15 cellular contexts compared by ENCODE assay signal in the genomic region with DNA sequence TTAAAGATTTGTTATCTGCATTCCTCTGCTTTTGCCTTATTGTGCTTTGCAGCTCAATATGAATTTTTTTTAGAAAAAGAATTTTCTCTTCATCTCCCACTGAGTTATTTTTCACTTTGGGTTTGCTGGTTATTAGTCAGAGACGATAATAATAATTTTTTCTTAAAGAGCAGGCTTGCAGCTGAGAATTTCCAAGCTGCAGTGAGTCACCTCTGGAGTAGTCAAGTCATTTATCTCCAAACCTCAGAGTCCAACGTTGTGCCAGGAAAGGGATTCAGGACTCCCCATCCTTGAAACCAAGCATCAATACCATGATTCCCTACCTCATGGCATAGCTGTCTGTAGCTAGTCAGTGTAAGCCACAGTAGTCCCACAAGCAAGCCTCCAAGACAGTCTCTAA. TPM values are rescaled to one million over a fixed set of nuclear protein-coding genes. Genes with fewer than 3 reads are reported as not detected.
DNase-seq lines count a peak whose midpoint lies in the region; ATAC-seq and TF ChIP-seq lines count a peak whose summit lies in the region.
"Had no signal": no experiment of that assay in that cellular context is flagged by ENCODE, and none has a peak within 500 bp of the region (broad histone marks: within the 10 kb centered on the region; RNA-seq: fewer than 3 reads in every experiment).

No MANE protein-coding gene starts in this region.

- H3K4me1 ChIP-seq in esophagus muscularis mucosa: no peaks in the 10 kb centered on the region
- H3K4me1 ChIP-seq: neural progenitor cell had no signal

- ATAC-seq in GM18868 (IDR thresholded peaks at IDR 0.05; ENCODE audit: unreplicated experiment) (peak; percentile 72), GM18867 (IDR thresholded peaks at IDR 0.05; ENCODE audit: unreplicated experiment) (no peak)
- ATAC-seq in stimulated activated naive B cell treated with anti-CD40 and anti-IgM and Interleukin-4, amounts not matched to agents 10 μg/mL and 1 μg/mL and 100 μg/mL, for 72 hours (replicated peaks): peak; percentile 21 to 43

- H3K4me3 ChIP-seq in epithelial cell of esophagus (ENCODE audit: low read length) (no peak overlapping the region), esophagus muscularis mucosa (no peak overlapping the region)
- H3K4me3 ChIP-seq: lung, neural progenitor cell, SK-N-MC had no signal

- no peak for TF ChIP-seq EP300 in esophagus muscularis mucosa (IDR thresholded peaks at IDR 0.05)

- H3K36me3 Mint-ChIP-seq in stimulated activated naive B cell treated with anti-CD40 and anti-IgM and Interleukin-4, amounts not matched to agents 10 μg/mL and 1 μg/mL and 100 μg/mL, for 72 hours: no peaks in the 10 kb centered on the region
- H3K36me3 Mint-ChIP-seq: activated naive CD4-positive, alpha-beta T cell treated with anti-CD3 and anti-CD28 coated beads, Interleukin-2, amount 10 ng/mL, durations not matched to agents 7 days and 5 days; CD8-positive, alpha-beta memory T cell; neural progenitor cell had no signal

- in situ Hi-C loops in G401 (cut with HindIII; ENCODE audit: low sequenced_read_pairs): no loop called here

- no peak overlapping the region for H3K4me3 Mint-ChIP-seq in stimulated activated naive B cell treated with anti-CD40 and anti-IgM and Interleukin-4, amounts not matched to agents 10 μg/mL and 1 μg/mL and 100 μg/mL, for 72 hours
- H3K4me3 Mint-ChIP-seq: activated naive CD4-positive, alpha-beta T cell treated with anti-CD3 and anti-CD28 coated beads, Interleukin-2, amount 10 ng/mL, durations not matched to agents 7 days and 5 days; CD8-positive, alpha-beta memory T cell; neural progenitor cell had no signal

- H3K27me3 ChIP-seq in esophagus muscularis mucosa: no peaks in the 10 kb centered on the region
- H3K27me3 ChIP-seq: neural progenitor cell had no signal

- no peak overlapping the region for H3K27ac ChIP-seq in esophagus muscularis mucosa (replicated peaks in 1 of 4)
- H3K27ac ChIP-seq: epithelial cell of prostate, neural progenitor cell, SK-N-MC had no signal

- peaks cover 0 to 5% of the 10 kb centered on the region in 2 donors for H3K27me3 Mint-ChIP-seq in stimulated activated naive B cell treated with anti-CD40 and anti-IgM and Interleukin-4, amounts not matched to agents 10 μg/mL and 1 μg/mL and 100 μg/mL, for 72 hours

- peaks cover 0 to 2% of the 10 kb centered on the region in 2 donors for H3K9me3 Mint-ChIP-seq in stimulated activated naive B cell treated with anti-CD40 and anti-IgM and Interleukin-4, amounts not matched to agents 10 μg/mL and 1 μg/mL and 100 μg/mL, for 72 hours
- H3K9me3 Mint-ChIP-seq: activated naive CD4-positive, alpha-beta T cell treated with anti-CD3 and anti-CD28 coated beads, Interleukin-2, amount 10 ng/mL, durations not matched to agents 7 days and 5 days; CD8-positive, alpha-beta memory T cell had no signal

- intact Hi-C loops in esophagus muscularis mucosa (cut with DNase I): no loop called here

- DNase-seq in LHCN-M2 (ENCODE audit: low read depth) (peak; percentile 65), epithelial cell of esophagus (ENCODE audit: low read depth) (peak; percentile 16), G401 (ENCODE audit: low spot score) (no peak), esophagus muscularis mucosa (ENCODE audit: extremely low spot score) (no peak), DMS79 treated with DMSO at 0.1 percent for 48 hours (lab: John Stamatoyannopoulos, UW) (no peak)
- DNase-seq in stimulated activated naive B cell treated with anti-CD40 and anti-IgM and Interleukin-4, amounts not matched to agents 10 μg/mL and 1 μg/mL and 100 μg/mL, for 72 hours: no peak
- DNase-seq: activated naive CD4-positive, alpha-beta T cell treated with anti-CD3 and anti-CD28 coated beads, Interleukin-2, amount 10 ng/mL, durations not matched to agents 7 days and 5 days; CD8-positive, alpha-beta memory T cell; NK-92 treated with Interleukin-12 subunit alpha and Interleukin-12 subunit beta, amount 100 ng/mL, for 24 hours had no signal

- no peak for TF ChIP-seq POLR2A in esophagus muscularis mucosa (IDR thresholded peaks at IDR 0.05; ENCODE audit: low read depth)

- WGBS in esophagus muscularis mucosa: 37% methylated on average over 2 of the region's 2 CpGs

- no peaks in the 10 kb centered on the region for H3K36me3 ChIP-seq in esophagus muscularis mucosa
- H3K36me3 ChIP-seq: neural progenitor cell had no signal

- no peak overlapping the region for H3K27ac Mint-ChIP-seq in stimulated activated naive B cell treated with anti-CD40 and anti-IgM and Interleukin-4, amounts not matched to agents 10 μg/mL and 1 μg/mL and 100 μg/mL, for 72 hours
- H3K27ac Mint-ChIP-seq: activated naive CD4-positive, alpha-beta T cell treated with anti-CD3 and anti-CD28 coated beads, Interleukin-2, amount 10 ng/mL, durations not matched to agents 7 days and 5 days; CD8-positive, alpha-beta memory T cell; neural progenitor cell had no signal

- TF ChIP-seq CTCF in epithelial cell of esophagus (IDR thresholded peaks at IDR 0.05; ENCODE audit: insufficient read depth, low read depth, low read length, missing control alignments) (no peak), esophagus muscularis mucosa (IDR thresholded peaks at IDR 0.05) (no peak)

- no peaks in the 10 kb centered on the region for H3K9me3 ChIP-seq in esophagus muscularis mucosa

- H3K4me1 Mint-ChIP-seq in stimulated activated naive B cell treated with anti-CD40 and anti-IgM and Interleukin-4, amounts not matched to agents 10 μg/mL and 1 μg/mL and 100 μg/mL, for 72 hours: peaks cover 12 to 15% of the 10 kb centered on the region in 2 donors
- H3K4me1 Mint-ChIP-seq: activated naive CD4-positive, alpha-beta T cell treated with anti-CD3 and anti-CD28 coated beads, Interleukin-2, amount 10 ng/mL, durations not matched to agents 7 days and 5 days; CD8-positive, alpha-beta memory T cell; neural progenitor cell had no signal

RNA-seq across cellular contexts. Expression of a gene that starts 15.2 kb away (rescaled TPM):
- total RNA-seq in LHCN-M2 (2014; rRNA removed): 0.13 and 0.46 TPM in 2 replicates
- polyA plus RNA-seq in LHCN-M2 (2012): 1.8 TPM
- not detected in 2 replicates for total RNA-seq in G401 (2014; rRNA removed; shearing (Covaris generic))
- 1 to 10 TPM in 3 of 4 donors, under 1 TPM in 1; 0.26 to 4.0 (median 1.5) TPM for total RNA-seq in esophagus muscularis mucosa
- polyA plus RNA-seq: CD8-positive, alpha-beta memory T cell had no signal

RNA-seq across cellular contexts. Expression of a gene that starts 26.8 kb away (rescaled TPM):
- total RNA-seq in LHCN-M2 (2014; rRNA removed) (41.3 and 45.6 TPM in 2 replicates), esophagus muscularis mucosa (10 to 100 TPM; 19.5 to 28.1 (median 23.4) TPM)
- polyA plus RNA-seq in LHCN-M2 (2012): 14.8 TPM
- total RNA-seq in G401 (2014; rRNA removed; shearing (Covaris generic)): 33.9 and 42.1 TPM in 2 replicates

Comparison
In these comparisons a context has a peak if more than half of its experiments do, and no peak if none do; other contexts are left out.
1. DNase-seq: peak in LHCN-M2 (single experiment) and epithelial cell of esophagus (single experiment); none in stimulated activated naive B cell treated with anti-CD40 and anti-IgM and Interleukin-4, amounts not matched to agents 10 μg/mL and 1 μg/mL and 100 μg/mL, for 72 hours (single experiment), G401 (single experiment), esophagus muscularis mucosa (single experiment) and DMS79 treated with DMSO at 0.1 percent for 48 hours (single experiment).